In genomic region chr1:23824711-23825075, GRCh38 we compare ENCODE assay signal across 8 cellular contexts. TPM values are rescaled to one million over a fixed set of nuclear protein-coding genes. Genes with fewer than 3 reads are reported as not detected.
DNase-seq lines count a peak whose midpoint lies in the region; ATAC-seq and TF ChIP-seq lines count a peak whose summit lies in the region.

No MANE protein-coding gene starts in this region.

- DNase-seq in AG08395 (ENCODE audit: low spot score) (peak; percentile 10), coronary artery (ENCODE audit: low spot score) (no peak), myocyte (ENCODE audit: low read depth) (peak; percentile 16), OCI-M1 (lab: John Stamatoyannopoulos, UW) (no peak), C1 segment of cervical spinal cord (lab: John Stamatoyannopoulos, UW) (no peak)
- no peak for DNase-seq in Jurkat, Clone E6-1 (ENCODE audit: low read depth, low spot score)

- H3K4me3 ChIP-seq in Jurkat, Clone E6-1 (ENCODE audit: low read length) = peak overlapping the region; percentile 96
- peak overlapping the region; percentile 94 for H3K4me3 ChIP-seq in coronary artery

- peak overlapping the region; percentile 95 to 96 for H3K27ac ChIP-seq in coronary artery

- ATAC-seq in GM18870 (IDR thresholded peaks at IDR 0.05; ENCODE audit: unreplicated experiment) = no peak
- ATAC-seq in HG02798 (IDR thresholded peaks at IDR 0.05; ENCODE audit: poor library complexity, unreplicated experiment) = no peak

- TF ChIP-seq CTCF in coronary artery (IDR thresholded peaks at IDR 0.05) = no peak

RNA-seq across cellular contexts. Expression of gene HMGCL, which starts 0.5 kb away (rescaled TPM):
- polyA plus RNA-seq in Jurkat, Clone E6-1 (2012; ENCODE audit: insufficient read depth, insufficient read length) = 21.2 TPM
- 38.1 and 42.5 TPM in 2 replicates for total RNA-seq in myocyte
- 44.8 TPM for polyA plus RNA-seq in myocyte (2012)

RNA-seq across cellular contexts. Expression of gene GALE, which starts 24.1 kb away (rescaled TPM):
- 42.7 TPM for polyA plus RNA-seq in Jurkat, Clone E6-1 (2012; ENCODE audit: insufficient read depth, insufficient read length)
- 28.4 and 32.0 TPM in 2 replicates for total RNA-seq in myocyte
- 16.7 TPM for polyA plus RNA-seq in myocyte (2012)

RNA-seq across cellular contexts. Expression of gene LYPLA2, which starts 33.7 kb away (rescaled TPM):
- 65.4 TPM for polyA plus RNA-seq in Jurkat, Clone E6-1 (2012; ENCODE audit: insufficient read depth, insufficient read length)
- total RNA-seq in myocyte = 52.5 and 58.3 TPM in 2 replicates
- polyA plus RNA-seq in myocyte (2012) = 42.9 TPM

RNA-seq across cellular contexts. Expression of gene FUCA1, which starts 43.4 kb away (rescaled TPM):
- polyA plus RNA-seq in Jurkat, Clone E6-1 (2012; ENCODE audit: insufficient read depth, insufficient read length) = 15.9 TPM
- total RNA-seq in myocyte = 17.1 and 18.4 TPM in 2 replicates
- 10.4 TPM for polyA plus RNA-seq in myocyte (2012)

RNA-seq across cellular contexts. Expression of gene PITHD1, which starts 46.5 kb away (rescaled TPM):
- polyA plus RNA-seq in Jurkat, Clone E6-1 (2012; ENCODE audit: insufficient read depth, insufficient read length) = 66.9 TPM
- total RNA-seq in myocyte = 51.7 and 53.4 TPM in 2 replicates
- polyA plus RNA-seq in myocyte (2012) = 35.6 TPM

Comparison
In these comparisons a context has a peak if more than half of its experiments do, and no peak if none do; other contexts are left out.
1. DNase-seq: peak in AG08395 (single experiment) and myocyte (single experiment); none in Jurkat, Clone E6-1 (single experiment), coronary artery (single experiment), OCI-M1 (single experiment) and C1 segment of cervical spinal cord (0 of 14).